ENCODE assay signal across 1 cellular context in the genomic region with DNA sequence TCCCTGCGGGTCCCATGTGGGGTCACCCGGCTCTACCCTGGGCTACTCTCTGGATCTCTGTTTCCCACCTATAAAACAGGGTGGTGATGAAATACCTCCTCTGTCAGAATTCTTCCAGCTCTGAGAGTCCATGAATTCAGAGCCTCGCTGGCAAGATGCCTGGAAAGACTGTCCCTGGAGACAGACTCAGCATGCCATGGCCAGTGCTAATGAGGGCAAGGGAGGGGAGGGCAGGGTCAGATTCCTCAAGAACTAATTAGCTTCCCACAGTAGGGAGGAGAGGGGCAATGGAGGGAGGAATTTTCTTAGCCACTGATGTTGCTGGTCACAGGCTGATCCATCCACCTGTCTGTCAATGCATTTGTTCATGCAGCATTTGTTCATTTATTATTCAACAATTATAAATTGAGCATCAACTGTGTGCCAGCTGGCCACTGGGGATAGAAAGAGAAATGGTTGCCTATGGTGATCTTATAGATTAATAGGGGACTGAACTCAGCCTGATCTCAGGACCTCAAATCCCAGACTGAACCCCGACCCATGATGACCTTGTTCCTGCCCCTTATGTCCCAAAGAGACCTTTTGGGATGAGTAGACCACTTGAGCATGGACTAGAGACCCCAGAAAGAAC.
TF ChIP-seq lines count a peak whose summit lies in the region.

No MANE protein-coding gene starts in this region.

TF ChIP-seq in HEK293, 187 proteins besides CTCF, POLR2A, EP300 and RAD21 (continued from another document):
- TF ChIP-seq, protein P1, sequence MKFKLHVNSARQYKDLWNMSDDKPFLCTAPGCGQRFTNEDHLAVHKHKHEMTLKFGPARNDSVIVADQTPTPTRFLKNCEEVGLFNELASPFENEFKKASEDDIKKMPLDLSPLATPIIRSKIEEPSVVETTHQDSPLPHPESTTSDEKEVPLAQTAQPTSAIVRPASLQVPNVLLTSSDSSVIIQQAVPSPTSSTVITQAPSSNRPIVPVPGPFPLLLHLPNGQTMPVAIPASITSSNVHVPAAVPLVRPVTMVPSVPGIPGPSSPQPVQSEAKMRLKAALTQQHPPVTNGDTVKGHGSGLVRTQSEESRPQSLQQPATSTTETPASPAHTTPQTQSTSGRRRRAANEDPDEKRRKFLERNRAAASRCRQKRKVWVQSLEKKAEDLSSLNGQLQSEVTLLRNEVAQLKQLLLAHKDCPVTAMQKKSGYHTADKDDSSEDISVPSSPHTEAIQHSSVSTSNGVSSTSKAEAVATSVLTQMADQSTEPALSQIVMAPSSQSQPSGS (tag by site-specific recombination; IDR thresholded peaks at IDR 0.05; ENCODE audit: low read depth), result no peak
- TF ChIP-seq ZNF239 (tag by site-specific recombination; IDR thresholded peaks at IDR 0.05), result no peak
- TF ChIP-seq, protein P2, sequence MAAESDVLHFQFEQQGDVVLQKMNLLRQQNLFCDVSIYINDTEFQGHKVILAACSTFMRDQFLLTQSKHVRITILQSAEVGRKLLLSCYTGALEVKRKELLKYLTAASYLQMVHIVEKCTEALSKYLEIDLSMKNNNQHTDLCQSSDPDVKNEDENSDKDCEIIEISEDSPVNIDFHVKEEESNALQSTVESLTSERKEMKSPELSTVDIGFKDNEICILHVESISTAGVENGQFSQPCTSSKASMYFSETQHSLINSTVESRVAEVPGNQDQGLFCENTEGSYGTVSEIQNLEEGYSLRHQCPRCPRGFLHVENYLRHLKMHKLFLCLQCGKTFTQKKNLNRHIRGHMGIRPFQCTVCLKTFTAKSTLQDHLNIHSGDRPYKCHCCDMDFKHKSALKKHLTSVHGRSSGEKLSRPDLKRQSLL (tag by site-specific recombination; IDR thresholded peaks at IDR 0.05), result no peak
- TF ChIP-seq ZNF621 (tag by site-specific recombination; IDR thresholded peaks at IDR 0.05), result no peak
- TF ChIP-seq ZBTB7A (tag by site-specific recombination; IDR thresholded peaks at IDR 0.05; ENCODE audit: low read depth), result no peak
- TF ChIP-seq ZIC2 (tag by site-specific recombination; IDR thresholded peaks at IDR 0.05), result peak; percentile 81
- TF ChIP-seq TCF7L2 (IDR thresholded peaks at IDR 0.05; ENCODE audit: borderline replicate concordance, low read depth, low read length), result no peak
- TF ChIP-seq ZNF610 (tag by site-specific recombination; IDR thresholded peaks at IDR 0.05; ENCODE audit: borderline replicate concordance), result no peak
- no peak for TF ChIP-seq ZNF155 (tag by site-specific recombination; IDR thresholded peaks at IDR 0.05)
- TF ChIP-seq ZNF202 (tag by site-specific recombination; IDR thresholded peaks at IDR 0.05; ENCODE audit: borderline replicate concordance), result no peak
- no peak for TF ChIP-seq ZFP69B (tag by site-specific recombination; IDR thresholded peaks at IDR 0.05)
- peak; percentile 64 for TF ChIP-seq ZNF629 (tag by site-specific recombination; IDR thresholded peaks at IDR 0.05)
- no peak for TF ChIP-seq ZNF350 (tag by site-specific recombination; IDR thresholded peaks at IDR 0.05)
- TF ChIP-seq ZNF776 (tag by site-specific recombination; IDR thresholded peaks at IDR 0.05; ENCODE audit: borderline replicate concordance), result no peak
- no peak for TF ChIP-seq ZNF280D (tag by site-specific recombination; IDR thresholded peaks at IDR 0.05)
- TF ChIP-seq ZNF341 (tag by site-specific recombination; IDR thresholded peaks at IDR 0.05; ENCODE audit: low read depth), result 0 out of 2 replicates have a peak, but pooled peaks have one; percentile 24
- TF ChIP-seq, protein P3, sequence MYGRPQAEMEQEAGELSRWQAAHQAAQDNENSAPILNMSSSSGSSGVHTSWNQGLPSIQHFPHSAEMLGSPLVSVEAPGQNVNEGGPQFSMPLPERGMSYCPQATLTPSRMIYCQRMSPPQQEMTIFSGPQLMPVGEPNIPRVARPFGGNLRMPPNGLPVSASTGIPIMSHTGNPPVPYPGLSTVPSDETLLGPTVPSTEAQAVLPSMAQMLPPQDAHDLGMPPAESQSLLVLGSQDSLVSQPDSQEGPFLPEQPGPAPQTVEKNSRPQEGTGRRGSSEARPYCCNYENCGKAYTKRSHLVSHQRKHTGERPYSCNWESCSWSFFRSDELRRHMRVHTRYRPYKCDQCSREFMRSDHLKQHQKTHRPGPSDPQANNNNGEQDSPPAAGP (tag by site-specific recombination; IDR thresholded peaks at IDR 0.05), result peak; percentile 95
- TF ChIP-seq ZSCAN4 (tag by site-specific recombination; IDR thresholded peaks at IDR 0.05), result no peak
- TF ChIP-seq, protein P4, sequence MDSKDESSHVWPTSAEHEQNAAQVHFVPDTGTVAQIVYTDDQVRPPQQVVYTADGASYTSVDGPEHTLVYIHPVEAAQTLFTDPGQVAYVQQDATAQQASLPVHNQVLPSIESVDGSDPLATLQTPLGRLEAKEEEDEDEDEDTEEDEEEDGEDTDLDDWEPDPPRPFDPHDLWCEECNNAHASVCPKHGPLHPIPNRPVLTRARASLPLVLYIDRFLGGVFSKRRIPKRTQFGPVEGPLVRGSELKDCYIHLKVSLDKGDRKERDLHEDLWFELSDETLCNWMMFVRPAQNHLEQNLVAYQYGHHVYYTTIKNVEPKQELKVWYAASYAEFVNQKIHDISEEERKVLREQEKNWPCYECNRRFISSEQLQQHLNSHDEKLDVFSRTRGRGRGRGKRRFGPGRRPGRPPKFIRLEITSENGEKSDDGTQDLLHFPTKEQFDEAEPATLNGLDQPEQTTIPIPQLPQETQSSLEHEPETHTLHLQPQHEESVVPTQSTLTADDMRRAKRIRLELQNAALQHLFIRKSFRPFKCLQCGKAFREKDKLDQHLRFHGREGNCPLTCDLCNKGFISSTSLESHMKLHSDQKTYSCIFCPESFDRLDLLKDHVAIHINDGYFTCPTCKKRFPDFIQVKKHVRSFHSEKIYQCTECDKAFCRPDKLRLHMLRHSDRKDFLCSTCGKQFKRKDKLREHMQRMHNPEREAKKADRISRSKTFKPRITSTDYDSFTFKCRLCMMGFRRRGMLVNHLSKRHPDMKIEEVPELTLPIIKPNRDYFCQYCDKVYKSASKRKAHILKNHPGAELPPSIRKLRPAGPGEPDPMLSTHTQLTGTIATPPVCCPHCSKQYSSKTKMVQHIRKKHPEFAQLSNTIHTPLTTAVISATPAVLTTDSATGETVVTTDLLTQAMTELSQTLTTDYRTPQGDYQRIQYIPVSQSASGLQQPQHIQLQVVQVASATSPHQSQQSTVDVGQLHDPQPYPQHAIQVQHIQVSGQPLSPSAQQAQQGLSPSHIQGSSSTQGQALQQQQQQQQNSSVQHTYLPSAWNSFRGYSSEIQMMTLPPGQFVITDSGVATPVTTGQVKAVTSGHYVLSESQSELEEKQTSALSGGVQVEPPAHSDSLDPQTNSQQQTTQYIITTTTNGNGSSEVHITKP (tag by site-specific recombination; IDR thresholded peaks at IDR 0.05), result peak; percentile 73
- TF ChIP-seq ZNF501 (tag by site-specific recombination; IDR thresholded peaks at IDR 0.05), result no peak
